29 cellular contexts compared by ENCODE assay signal in the genomic region with DNA sequence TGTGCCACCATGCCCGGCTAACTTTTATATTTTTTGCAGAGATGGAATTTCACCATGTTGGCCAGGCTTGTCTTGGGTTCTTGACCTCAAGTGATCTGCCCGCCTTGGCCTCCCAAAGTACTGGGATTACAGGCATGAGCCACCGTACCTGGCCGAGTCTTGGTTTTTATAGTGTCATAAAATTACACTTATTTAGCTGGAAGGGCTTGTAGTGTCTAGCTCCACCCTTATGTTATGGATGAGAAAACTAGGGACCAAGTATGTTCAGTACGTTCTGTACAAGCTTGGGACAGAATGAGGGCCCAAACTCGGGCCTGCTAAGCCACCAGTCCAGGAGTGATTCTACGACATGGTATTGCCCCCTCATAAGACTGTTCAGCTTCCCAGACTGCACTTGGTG.
"Had no signal": no experiment of that assay in that cellular context is flagged by ENCODE, and none has a peak within 500 bp of the region (broad histone marks: within the 10 kb centered on the region; RNA-seq: fewer than 3 reads in every experiment).

No MANE protein-coding gene starts in this region.

- DNase-seq: activated CD4-positive, alpha-beta memory T cell treated with anti-CD3 and anti-CD28 coated beads, Interleukin-2, amount 10 ng/mL, durations not matched to agents 7 days and 5 days; activated CD4-positive, alpha-beta T cell treated with anti-CD3 and anti-CD28 coated beads for 1 hour; activated CD4-positive, alpha-beta T cell treated with anti-CD3 and anti-CD28 coated beads for 4 hours; activated CD4-positive, alpha-beta T cell treated with anti-CD3 and anti-CD28 coated beads, Interleukin-2, amount 10 ng/mL, durations not matched to agents 7 days and 5 days; activated CD4-positive, alpha-beta T cell treated with anti-CD3 and anti-CD28 coated beads, Interleukin-2, amount 50 U/mL, for 4 hours; activated CD8-positive, alpha-beta memory T cell treated with anti-CD3 and anti-CD28 coated beads, Interleukin-2, amount 50 U/mL, for 48 hours; activated gamma-delta T cell; activated naive CD4-positive, alpha-beta T cell; activated naive CD4-positive, alpha-beta T cell treated with anti-CD3 and anti-CD28 coated beads, Interleukin-2, amount 10 ng/mL, durations not matched to agents 7 days and 5 days; activated naive CD8-positive, alpha-beta T cell treated with anti-CD3 and anti-CD28 coated beads, Interleukin-2, amount 10 ng/mL, durations not matched to agents 7 days and 5 days; activated T-cell treated with anti-CD3 and anti-CD28 coated beads for 4 hours; activated T-cell treated with anti-CD3 and anti-CD28 coated beads, Interleukin-2, amount 50 U/mL, for 24 hours; activated T-cell treated with anti-CD3 and anti-CD28 coated beads, Interleukin-2, amount 50 U/mL, for 72 hours; central memory CD4-positive, alpha-beta T cell; dorsolateral prefrontal cortex; effector memory CD4-positive, alpha-beta T cell; endodermal cell; foreskin keratinocyte; gastrocnemius medialis; glutamatergic neuron; T-helper 2 cell had no signal

- H3K9me3 ChIP-seq: ascending aorta, breast epithelium, esophagus muscularis mucosa, gastrocnemius medialis had no signal

- H3K4me3 Mint-ChIP-seq: activated CD4-positive, alpha-beta memory T cell treated with anti-CD3 and anti-CD28 coated beads, Interleukin-2, amount 10 ng/mL, durations not matched to agents 7 days and 5 days; activated CD4-positive, alpha-beta T cell treated with anti-CD3 and anti-CD28 coated beads, Interleukin-2, amount 10 ng/mL, durations not matched to agents 7 days and 5 days; activated naive CD4-positive, alpha-beta T cell treated with anti-CD3 and anti-CD28 coated beads, Interleukin-2, amount 10 ng/mL, durations not matched to agents 7 days and 5 days; activated naive CD8-positive, alpha-beta T cell treated with anti-CD3 and anti-CD28 coated beads, Interleukin-2, amount 10 ng/mL, durations not matched to agents 7 days and 5 days; activated T-cell treated with anti-CD3 and anti-CD28 coated beads, Interleukin-2, amount 50 U/mL, for 24 hours; activated T-cell treated with anti-CD3 and anti-CD28 coated beads, Interleukin-2, amount 50 U/mL, for 72 hours; brain; dendritic cell treated with granulocyte-macrophage colony-stimulating factor and Interleukin-4, amounts not matched to agents 40 ng/mL and 50 ng/mL, for 4 days; endodermal cell had no signal

- H3K36me3 Mint-ChIP-seq: activated naive CD4-positive, alpha-beta T cell treated with anti-CD3 and anti-CD28 coated beads, Interleukin-2, amount 50 U/mL, for 72 hours had no signal

- H3K36me3 ChIP-seq: ascending aorta, breast epithelium, cardiac muscle cell, gastrocnemius medialis had no signal

- H3K27ac ChIP-seq: ascending aorta, breast epithelium, cardiac muscle cell, coronary artery, dorsolateral prefrontal cortex, esophagus muscularis mucosa, foreskin keratinocyte, gastrocnemius medialis had no signal

- H3K4me3 ChIP-seq: ascending aorta, breast epithelium, cardiac muscle cell, coronary artery, dorsolateral prefrontal cortex, esophagus muscularis mucosa, gastrocnemius medialis had no signal

- ATAC-seq: activated naive CD4-positive, alpha-beta T cell treated with anti-CD3 and anti-CD28 coated beads, Interleukin-2, amount 50 U/mL, for 72 hours; activated T-cell treated with anti-CD3 and anti-CD28 coated beads, Interleukin-2, amount 50 U/mL, for 72 hours; foreskin keratinocyte; gastrocnemius medialis had no signal

- H3K9me3 Mint-ChIP-seq: activated CD4-positive, alpha-beta memory T cell treated with anti-CD3 and anti-CD28 coated beads, Interleukin-2, amount 10 ng/mL, durations not matched to agents 7 days and 5 days; activated CD4-positive, alpha-beta T cell treated with anti-CD3 and anti-CD28 coated beads, Interleukin-2, amount 10 ng/mL, durations not matched to agents 7 days and 5 days; activated naive CD4-positive, alpha-beta T cell treated with anti-CD3 and anti-CD28 coated beads, Interleukin-2, amount 10 ng/mL, durations not matched to agents 7 days and 5 days; activated naive CD4-positive, alpha-beta T cell treated with anti-CD3 and anti-CD28 coated beads, Interleukin-2, amount 50 U/mL, for 72 hours; activated naive CD8-positive, alpha-beta T cell treated with anti-CD3 and anti-CD28 coated beads, Interleukin-2, amount 10 ng/mL, durations not matched to agents 7 days and 5 days; activated T-cell treated with anti-CD3 and anti-CD28 coated beads, Interleukin-2, amount 50 U/mL, for 24 hours; activated T-cell treated with anti-CD3 and anti-CD28 coated beads, Interleukin-2, amount 50 U/mL, for 72 hours; brain; dendritic cell treated with granulocyte-macrophage colony-stimulating factor and Interleukin-4, amounts not matched to agents 40 ng/mL and 50 ng/mL, for 4 days; endodermal cell had no signal

- H3K27me3 Mint-ChIP-seq: activated CD4-positive, alpha-beta memory T cell treated with anti-CD3 and anti-CD28 coated beads, Interleukin-2, amount 10 ng/mL, durations not matched to agents 7 days and 5 days; activated CD4-positive, alpha-beta T cell treated with anti-CD3 and anti-CD28 coated beads, Interleukin-2, amount 10 ng/mL, durations not matched to agents 7 days and 5 days; activated naive CD4-positive, alpha-beta T cell treated with anti-CD3 and anti-CD28 coated beads, Interleukin-2, amount 10 ng/mL, durations not matched to agents 7 days and 5 days; activated naive CD8-positive, alpha-beta T cell treated with anti-CD3 and anti-CD28 coated beads, Interleukin-2, amount 10 ng/mL, durations not matched to agents 7 days and 5 days; activated T-cell treated with anti-CD3 and anti-CD28 coated beads, Interleukin-2, amount 50 U/mL, for 24 hours; brain had no signal

- H3K27me3 ChIP-seq: ascending aorta, breast epithelium, cardiac muscle cell, dorsolateral prefrontal cortex, esophagus muscularis mucosa, foreskin keratinocyte, gastrocnemius medialis had no signal

- H3K4me1 ChIP-seq: breast epithelium had no signal

- H3K27ac Mint-ChIP-seq: activated CD4-positive, alpha-beta memory T cell treated with anti-CD3 and anti-CD28 coated beads, Interleukin-2, amount 10 ng/mL, durations not matched to agents 7 days and 5 days; activated CD4-positive, alpha-beta T cell treated with anti-CD3 and anti-CD28 coated beads, Interleukin-2, amount 10 ng/mL, durations not matched to agents 7 days and 5 days; activated naive CD4-positive, alpha-beta T cell treated with anti-CD3 and anti-CD28 coated beads, Interleukin-2, amount 10 ng/mL, durations not matched to agents 7 days and 5 days; activated naive CD8-positive, alpha-beta T cell treated with anti-CD3 and anti-CD28 coated beads, Interleukin-2, amount 10 ng/mL, durations not matched to agents 7 days and 5 days; activated T-cell treated with anti-CD3 and anti-CD28 coated beads, Interleukin-2, amount 50 U/mL, for 24 hours; activated T-cell treated with anti-CD3 and anti-CD28 coated beads, Interleukin-2, amount 50 U/mL, for 72 hours; dendritic cell treated with granulocyte-macrophage colony-stimulating factor and Interleukin-4, amounts not matched to agents 40 ng/mL and 50 ng/mL, for 4 days had no signal
